7 cellular contexts compared by ENCODE assay signal in the genomic region with DNA sequence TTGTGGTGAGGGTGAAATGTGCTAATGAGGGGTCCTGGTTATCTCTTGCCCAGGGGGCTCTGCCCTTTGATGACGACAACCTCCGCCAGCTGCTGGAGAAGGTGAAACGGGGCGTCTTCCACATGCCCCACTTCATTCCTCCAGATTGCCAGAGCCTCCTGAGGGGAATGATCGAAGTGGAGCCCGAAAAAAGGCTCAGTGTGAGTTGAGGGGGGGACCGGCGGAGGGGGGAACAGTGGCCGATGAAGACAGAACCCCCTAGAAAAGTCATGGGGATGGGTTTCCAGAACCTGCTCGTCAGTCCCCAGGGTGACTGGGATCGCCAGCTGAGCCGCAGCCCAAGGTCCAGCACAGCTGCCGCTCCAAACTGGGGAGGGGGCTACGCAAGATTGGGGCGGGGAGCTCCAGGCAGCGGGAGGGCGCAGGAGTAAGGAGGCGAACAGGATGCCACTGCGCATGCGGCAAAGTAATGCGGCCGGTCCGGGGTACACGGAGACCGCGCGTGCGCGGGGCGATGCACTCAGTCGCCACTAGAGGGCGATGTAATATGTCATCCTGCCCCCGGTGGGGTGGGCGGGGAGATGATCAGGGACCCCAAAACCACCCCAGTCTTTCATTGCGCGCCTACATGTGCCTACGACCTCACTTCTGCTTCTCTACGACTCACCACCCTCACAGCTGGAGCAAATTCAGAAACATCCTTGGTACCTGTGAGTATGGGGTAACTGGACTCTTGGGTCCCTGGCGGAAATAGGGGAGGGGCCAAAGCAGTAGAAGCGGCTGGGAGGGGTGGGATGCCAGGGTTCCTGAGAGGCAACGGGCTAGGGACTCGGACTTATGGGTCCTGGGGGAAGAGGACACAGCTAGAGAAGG. TPM values are rescaled to one million over a fixed set of nuclear protein-coding genes. Genes with fewer than 3 reads are reported as not detected.
DNase-seq lines count a peak whose midpoint lies in the region; ATAC-seq and TF ChIP-seq lines count a peak whose summit lies in the region.

No MANE protein-coding gene starts in this region.

- peak; percentile 22 for TF ChIP-seq POLR2A in GM15510 (IDR thresholded peaks at IDR 0.05; ENCODE audit: borderline replicate concordance, extremely low read depth, insufficient read length)

- DNase-seq in NCI-H69 (lab: John Stamatoyannopoulos, UW) (peak; percentile 89), dermis microvascular lymphatic vessel endothelial cell (ENCODE audit: low read depth in 2 of 2) (peak; percentile 57 to 70), medulla oblongata (ENCODE audit: extremely low spot score) (peak; percentile 83)
- peak; percentile 98 for DNase-seq in activated CD4-positive, alpha-beta T cell treated with anti-CD3 and anti-CD28 coated beads, Interleukin-2, amount 50 U/mL, for 48 hours
- DNase-seq in stimulated activated CD8-positive, alpha-beta memory T cell treated with anti-CD3 and anti-CD28 coated beads, Interleukin-12 subunit alpha, Interleukin-12 subunit beta, amount 100 ng/mL, for 24 hours (ENCODE audit: extremely low read depth): peak; percentile 90

- ATAC-seq in HG03159 (IDR thresholded peaks at IDR 0.05; ENCODE audit: unreplicated experiment): peak; percentile 65

RNA-seq across cellular contexts. Expression of a gene that starts 17.9 kb away (rescaled TPM):
- total RNA-seq in dermis microvascular lymphatic vessel endothelial cell: 0.39 and 1.3 TPM in 2 replicates

RNA-seq across cellular contexts. Expression of a gene that starts 21.8 kb away (rescaled TPM):
- 19.9 and 26.8 TPM in 2 replicates for total RNA-seq in dermis microvascular lymphatic vessel endothelial cell

RNA-seq across cellular contexts. Expression of a gene that starts 23.4 kb away (rescaled TPM):
- not detected in 2 replicates for total RNA-seq in dermis microvascular lymphatic vessel endothelial cell

RNA-seq across cellular contexts. Expression of a gene that starts 38.0 kb away (rescaled TPM):
- total RNA-seq in dermis microvascular lymphatic vessel endothelial cell: 3.2 and 4.6 TPM in 2 replicates

RNA-seq across cellular contexts. Expression of a gene that starts 42.9 kb away (rescaled TPM):
- 19.9 and 34.9 TPM in 2 replicates for total RNA-seq in dermis microvascular lymphatic vessel endothelial cell

Comparison
In these comparisons a context has a peak if more than half of its experiments do, and no peak if none do; other contexts are left out.
1. Peak in every context shown above with its lines: DNase-seq and ATAC-seq.